13 cellular contexts compared by ENCODE assay signal in genomic region chr2:168035458-168035857, GRCh38.
DNase-seq lines count a peak whose midpoint lies in the region; ATAC-seq and TF ChIP-seq lines count a peak whose summit lies in the region.
"Had no signal": no experiment of that assay in that cellular context is flagged by ENCODE, and none has a peak within 500 bp of the region (broad histone marks: within the 10 kb centered on the region; RNA-seq: fewer than 3 reads in every experiment).

No MANE protein-coding gene starts in this region.

- no peak overlapping the region for H3K4me3 Mint-ChIP-seq in activated CD8-positive, alpha-beta T cell treated with anti-CD3 and anti-CD28 coated beads for 36 hours
- no peak overlapping the region for H3K4me3 Mint-ChIP-seq in activated CD8-positive, alpha-beta T cell treated with anti-CD3 and anti-CD28 coated beads, Interleukin-2, amount 10 ng/mL, durations not matched to agents 7 days and 5 days
- no peak overlapping the region for H3K4me3 Mint-ChIP-seq in progenitor cell of endocrine pancreas (ENCODE audit: low read depth)

- H3K9me3 ChIP-seq in ascending aorta = no peaks in the 10 kb centered on the region

- POLR2A ChIA-PET in activated CD8-positive, alpha-beta T cell treated with anti-CD3 and anti-CD28 coated beads for 36 hours (lab: Charles Lee) = no interaction called here
- POLR2A ChIA-PET in activated CD8-positive, alpha-beta T cell treated with anti-CD3 and anti-CD28 coated beads, Interleukin-2, amount 10 ng/mL, durations not matched to agents 7 days and 5 days (lab: Charles Lee) = no interaction called here

- no peaks in the 10 kb centered on the region for H3K4me1 ChIP-seq in ascending aorta

- intact Hi-C loops in activated CD8-positive, alpha-beta T cell treated with anti-CD3 and anti-CD28 coated beads for 36 hours (cut with micrococcal nuclease) = no loop called here
- intact Hi-C loops in ascending aorta (cut with DNase I) = no loop called here

- CTCF ChIA-PET in activated CD8-positive, alpha-beta T cell treated with anti-CD3 and anti-CD28 coated beads for 36 hours (lab: Charles Lee) = no interaction called here
- CTCF ChIA-PET in activated CD8-positive, alpha-beta T cell treated with anti-CD3 and anti-CD28 coated beads, Interleukin-2, amount 10 ng/mL, durations not matched to agents 7 days and 5 days (lab: Charles Lee) = no interaction called here

- peak; percentile 74 for ATAC-seq in activated CD8-positive, alpha-beta T cell treated with anti-CD3 and anti-CD28 coated beads for 36 hours
- ATAC-seq in activated CD8-positive, alpha-beta T cell treated with anti-CD3 and anti-CD28 coated beads, Interleukin-2, amount 10 ng/mL, durations not matched to agents 7 days and 5 days = no peak
- ATAC-seq in GM21786 (IDR thresholded peaks at IDR 0.05; ENCODE audit: unreplicated experiment) (peak; percentile 56), HG03439 (IDR thresholded peaks at IDR 0.05; ENCODE audit: unreplicated experiment) (peak; percentile 80)
- ATAC-seq: PC-3 had no signal

- no peaks in the 10 kb centered on the region for H3K27me3 Mint-ChIP-seq in activated CD8-positive, alpha-beta T cell treated with anti-CD3 and anti-CD28 coated beads for 36 hours
- H3K27me3 Mint-ChIP-seq in activated CD8-positive, alpha-beta T cell treated with anti-CD3 and anti-CD28 coated beads, Interleukin-2, amount 10 ng/mL, durations not matched to agents 7 days and 5 days (ENCODE audit: low read depth) = no peaks in the 10 kb centered on the region
- no peaks in the 10 kb centered on the region for H3K27me3 Mint-ChIP-seq in progenitor cell of endocrine pancreas

- H3K36me3 Mint-ChIP-seq in activated CD8-positive, alpha-beta T cell treated with anti-CD3 and anti-CD28 coated beads for 36 hours (ENCODE audit: low read depth) = peaks cover 15% of the 10 kb centered on the region
- peaks cover 18% of the 10 kb centered on the region for H3K36me3 Mint-ChIP-seq in activated CD8-positive, alpha-beta T cell treated with anti-CD3 and anti-CD28 coated beads, Interleukin-2, amount 10 ng/mL, durations not matched to agents 7 days and 5 days (ENCODE audit: low read depth)
- peaks cover 17% of the 10 kb centered on the region for H3K36me3 Mint-ChIP-seq in progenitor cell of endocrine pancreas (ENCODE audit: insufficient read depth)

- peak overlapping the region; percentile 21 for H3K27ac Mint-ChIP-seq in activated CD8-positive, alpha-beta T cell treated with anti-CD3 and anti-CD28 coated beads for 36 hours
- no peak overlapping the region for H3K27ac Mint-ChIP-seq in activated CD8-positive, alpha-beta T cell treated with anti-CD3 and anti-CD28 coated beads, Interleukin-2, amount 10 ng/mL, durations not matched to agents 7 days and 5 days
- H3K27ac Mint-ChIP-seq in progenitor cell of endocrine pancreas = peak overlapping the region; percentile 85

- H3K36me3 ChIP-seq in ascending aorta = no peaks in the 10 kb centered on the region

- H3K4me1 Mint-ChIP-seq in activated CD8-positive, alpha-beta T cell treated with anti-CD3 and anti-CD28 coated beads for 36 hours (ENCODE audit: low read depth) = peaks cover 11% of the 10 kb centered on the region
- H3K4me1 Mint-ChIP-seq in activated CD8-positive, alpha-beta T cell treated with anti-CD3 and anti-CD28 coated beads, Interleukin-2, amount 10 ng/mL, durations not matched to agents 7 days and 5 days (ENCODE audit: low read depth) = no peaks in the 10 kb centered on the region
- no peaks in the 10 kb centered on the region for H3K4me1 Mint-ChIP-seq in progenitor cell of endocrine pancreas (ENCODE audit: low read depth)

- H3K27ac ChIP-seq in ascending aorta = no peak overlapping the region

- H3K9me3 Mint-ChIP-seq in activated CD8-positive, alpha-beta T cell treated with anti-CD3 and anti-CD28 coated beads for 36 hours = no peaks in the 10 kb centered on the region
- H3K9me3 Mint-ChIP-seq in activated CD8-positive, alpha-beta T cell treated with anti-CD3 and anti-CD28 coated beads, Interleukin-2, amount 10 ng/mL, durations not matched to agents 7 days and 5 days (ENCODE audit: insufficient read depth) = no peaks in the 10 kb centered on the region
- no peaks in the 10 kb centered on the region for H3K9me3 Mint-ChIP-seq in progenitor cell of endocrine pancreas (ENCODE audit: low read depth)

- DNase-seq in activated CD8-positive, alpha-beta T cell treated with anti-CD3 and anti-CD28 coated beads for 36 hours = no peak
- no peak for DNase-seq in activated CD8-positive, alpha-beta T cell treated with anti-CD3 and anti-CD28 coated beads, Interleukin-2, amount 10 ng/mL, durations not matched to agents 7 days and 5 days
- DNase-seq in progenitor cell of endocrine pancreas (ENCODE audit: low spot score, unreplicated experiment) = no peak
- DNase-seq in ascending aorta (ENCODE audit: low spot score in 2 of 2) = no peak
- DNase-seq in NCI-H1436 (lab: John Stamatoyannopoulos, UW) = no peak
- DNase-seq in cerebellar nuclear complex (lab: John Stamatoyannopoulos, UW) = no peak
- DNase-seq: DND-41; kidney; NCI-H1694; PC-3; stimulated activated CD4-positive, alpha-beta T cell treated with anti-CD3 and anti-CD28 coated beads, Interleukin-4, amount 100 ng/mL, for 1 hour had no signal

- TF ChIP-seq CTCF in activated CD8-positive, alpha-beta T cell treated with anti-CD3 and anti-CD28 coated beads for 36 hours (IDR thresholded peaks at IDR 0.05) = no peak
- TF ChIP-seq CTCF in progenitor cell of endocrine pancreas (IDR thresholded peaks at IDR 0.05; ENCODE audit: unreplicated experiment) (no peak), ascending aorta (IDR thresholded peaks at IDR 0.05) (no peak)

- no peak overlapping the region for H3K4me3 ChIP-seq in ascending aorta

- H3K27me3 ChIP-seq in ascending aorta = no peaks in the 10 kb centered on the region
